Comparison of ENCODE assay signal across 17 cellular contexts in the genomic region with DNA sequence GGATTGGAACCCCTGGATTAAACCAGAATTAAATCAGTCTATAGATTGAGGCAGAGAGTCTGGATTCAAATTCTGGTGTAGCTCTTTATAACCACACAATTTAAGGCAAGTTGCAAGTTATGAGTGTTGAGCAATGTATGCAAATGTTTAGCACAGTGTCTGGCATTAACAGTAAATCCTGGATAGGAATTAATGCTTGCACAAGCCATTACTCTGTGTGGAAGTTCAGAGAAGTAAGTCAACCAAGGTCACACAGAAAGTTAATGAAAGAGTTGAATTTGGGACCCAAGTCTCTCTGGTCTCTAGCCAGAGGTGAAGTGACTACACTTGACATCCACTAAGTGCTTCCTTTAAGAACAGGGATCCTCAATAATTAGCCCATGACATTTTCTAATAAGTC. TPM values are rescaled to one million over a fixed set of nuclear protein-coding genes. Genes with fewer than 3 reads are reported as not detected.
"Had no signal": no experiment of that assay in that cellular context is flagged by ENCODE, and none has a peak within 500 bp of the region (broad histone marks: within the 10 kb centered on the region; RNA-seq: fewer than 3 reads in every experiment).

No MANE protein-coding gene starts in this region.

- H3K27ac Mint-ChIP-seq: activated naive CD8-positive, alpha-beta T cell; effector memory CD8-positive, alpha-beta T cell; mesothelial cell of epicardium; natural killer cell treated with Interleukin-12 subunit alpha and Interleukin-12 subunit beta and Interleukin-15 and Interleukin-18, amount 100 ng/mL, for 72 hours; stimulated activated memory B cell treated with anti-CD40 and anti-IgM and Interleukin-4, amounts not matched to agents 10 μg/mL and 1 μg/mL and 100 μg/mL, for 72 hours had no signal

- H3K36me3 Mint-ChIP-seq: activated naive CD8-positive, alpha-beta T cell; mesothelial cell of epicardium; natural killer cell treated with Interleukin-12 subunit alpha and Interleukin-12 subunit beta and Interleukin-15 and Interleukin-18, amount 100 ng/mL, for 72 hours; stimulated activated memory B cell treated with anti-CD40 and anti-IgM and Interleukin-4, amounts not matched to agents 10 μg/mL and 1 μg/mL and 100 μg/mL, for 72 hours had no signal

- H3K9me3 ChIP-seq: esophagus squamous epithelium, heart right ventricle, neutrophil, pancreas, spleen, thoracic aorta had no signal

- H3K36me3 ChIP-seq: esophagus squamous epithelium, heart right ventricle, neutrophil, pancreas, spleen, thoracic aorta had no signal

- H3K4me1 ChIP-seq: esophagus squamous epithelium, pancreas had no signal

- H3K4me3 Mint-ChIP-seq: activated naive CD8-positive, alpha-beta T cell; effector memory CD8-positive, alpha-beta T cell; mesothelial cell of epicardium; natural killer cell treated with Interleukin-12 subunit alpha and Interleukin-12 subunit beta and Interleukin-15 and Interleukin-18, amount 100 ng/mL, for 72 hours; stimulated activated memory B cell treated with anti-CD40 and anti-IgM and Interleukin-4, amounts not matched to agents 10 μg/mL and 1 μg/mL and 100 μg/mL, for 72 hours had no signal

- H3K4me3 ChIP-seq: esophagus squamous epithelium, heart right ventricle, pancreas, spleen, thoracic aorta had no signal

- H3K27me3 ChIP-seq: neutrophil, pancreas had no signal

- H3K27ac ChIP-seq: esophagus squamous epithelium, pancreas, thoracic aorta had no signal

- DNase-seq: activated CD4-positive, alpha-beta T cell treated with anti-CD3 and anti-CD28 coated beads, Interleukin-2, amount 50 U/mL, for 4 hours; activated gamma-delta T cell; amniotic stem cell; effector memory CD8-positive, alpha-beta T cell; esophagus squamous epithelium; spleen; stimulated activated CD4-positive, alpha-beta T cell treated with anti-CD3 and anti-CD28 coated beads, Interleukin-4, amount 100 ng/mL, for 4 hours; T-helper 2 cell had no signal

- ATAC-seq: effector memory CD8-positive, alpha-beta T cell; natural killer cell treated with Interleukin-12 subunit alpha and Interleukin-12 subunit beta and Interleukin-15 and Interleukin-18, amount 100 ng/mL, for 72 hours; stimulated activated memory B cell treated with anti-CD40 and anti-IgM and Interleukin-4, amounts not matched to agents 10 μg/mL and 1 μg/mL and 100 μg/mL, for 72 hours had no signal

- H3K9me3 Mint-ChIP-seq: effector memory CD8-positive, alpha-beta T cell; mesothelial cell of epicardium; natural killer cell treated with Interleukin-12 subunit alpha and Interleukin-12 subunit beta and Interleukin-15 and Interleukin-18, amount 100 ng/mL, for 72 hours; stimulated activated memory B cell treated with anti-CD40 and anti-IgM and Interleukin-4, amounts not matched to agents 10 μg/mL and 1 μg/mL and 100 μg/mL, for 72 hours had no signal

RNA-seq across cellular contexts. Expression of a gene that starts 2.0 kb away (rescaled TPM):
- total RNA-seq: dermis microvascular lymphatic vessel endothelial cell; natural killer cell treated with Interleukin-12 subunit alpha and Interleukin-12 subunit beta and Interleukin-15 and Interleukin-18, amount 100 ng/mL, for 72 hours had no signal
